ENCODE assay signal across 27 cellular contexts in genomic region chr1:4584471-4584870, GRCh38.
"Had no signal": no experiment of that assay in that cellular context is flagged by ENCODE, and none has a peak within 500 bp of the region (broad histone marks: within the 10 kb centered on the region; RNA-seq: fewer than 3 reads in every experiment).

No MANE protein-coding gene starts in this region.

- ATAC-seq: body of pancreas, PC-3, SK-N-SH treated with all-trans-retinoic acid at 6 μM for 48 hours had no signal

- FAIRE-seq: bronchial epithelial cell, RCC 7860 had no signal

- H3K4me3 Mint-ChIP-seq: activated CD4-positive, alpha-beta memory T cell treated with anti-CD3 and anti-CD28 coated beads, Interleukin-2, amount 10 ng/mL, durations not matched to agents 7 days and 5 days; activated CD4-positive, alpha-beta T cell treated with anti-CD3 and anti-CD28 coated beads for 36 hours; activated naive CD4-positive, alpha-beta T cell treated with anti-CD3 and anti-CD28 coated beads, Interleukin-2, amount 10 ng/mL, durations not matched to agents 7 days and 5 days; activated naive CD8-positive, alpha-beta T cell treated with anti-CD3 and anti-CD28 coated beads, Interleukin-2, amount 10 ng/mL, durations not matched to agents 7 days and 5 days; activated T-cell treated with anti-CD3 and anti-CD28 coated beads, Interleukin-2, amount 50 U/mL, for 72 hours; T-helper 2 cell treated with Interferon-gamma antibody and Interleukin-4, amounts not matched to agents 5 μg/mL and 100 μg/mL, for 36 hours had no signal

- H3K36me3 ChIP-seq: adrenal gland, SJSA1, WERI-Rb-1 had no signal

- H3K36me3 Mint-ChIP-seq: activated naive CD4-positive, alpha-beta T cell treated with anti-CD3 and anti-CD28 coated beads, Interleukin-2, amount 10 ng/mL, durations not matched to agents 7 days and 5 days; activated naive CD8-positive, alpha-beta T cell treated with anti-CD3 and anti-CD28 coated beads, Interleukin-2, amount 10 ng/mL, durations not matched to agents 7 days and 5 days had no signal

- H3K4me1 ChIP-seq: adrenal gland, body of pancreas, SJSA1 had no signal

- H3K9me3 ChIP-seq: adrenal gland, body of pancreas had no signal

- H3K27ac Mint-ChIP-seq: activated CD4-positive, alpha-beta memory T cell treated with anti-CD3 and anti-CD28 coated beads, Interleukin-2, amount 10 ng/mL, durations not matched to agents 7 days and 5 days; activated CD4-positive, alpha-beta T cell treated with anti-CD3 and anti-CD28 coated beads for 36 hours; activated naive CD4-positive, alpha-beta T cell treated with anti-CD3 and anti-CD28 coated beads, Interleukin-2, amount 10 ng/mL, durations not matched to agents 7 days and 5 days; activated naive CD8-positive, alpha-beta T cell treated with anti-CD3 and anti-CD28 coated beads, Interleukin-2, amount 10 ng/mL, durations not matched to agents 7 days and 5 days; activated T-cell treated with anti-CD3 and anti-CD28 coated beads, Interleukin-2, amount 50 U/mL, for 72 hours; activated T-helper 2 cell treated with anti-CD3 and anti-CD28 coated beads, Interferon-gamma antibody, Interleukin-2, Interleukin-4, amounts not matched to agents 10 μg/mL and 5 μg/mL and 100 μg/mL, durations not matched to agents 14 hours and 24 hours and 36 hours; T-helper 2 cell treated with Interferon-gamma antibody and Interleukin-4, amounts not matched to agents 5 μg/mL and 100 μg/mL, for 36 hours had no signal

- H3K9me3 Mint-ChIP-seq: activated CD4-positive, alpha-beta memory T cell treated with anti-CD3 and anti-CD28 coated beads, Interleukin-2, amount 10 ng/mL, durations not matched to agents 7 days and 5 days; activated naive CD4-positive, alpha-beta T cell treated with anti-CD3 and anti-CD28 coated beads, Interleukin-2, amount 10 ng/mL, durations not matched to agents 7 days and 5 days; activated naive CD8-positive, alpha-beta T cell treated with anti-CD3 and anti-CD28 coated beads, Interleukin-2, amount 10 ng/mL, durations not matched to agents 7 days and 5 days; activated T-cell treated with anti-CD3 and anti-CD28 coated beads, Interleukin-2, amount 50 U/mL, for 72 hours; activated T-helper 2 cell treated with anti-CD3 and anti-CD28 coated beads, Interferon-gamma antibody, Interleukin-2, Interleukin-4, amounts not matched to agents 10 μg/mL and 5 μg/mL and 100 μg/mL, durations not matched to agents 14 hours and 24 hours and 36 hours; T-helper 2 cell treated with Interferon-gamma antibody and Interleukin-4, amounts not matched to agents 5 μg/mL and 100 μg/mL, for 36 hours had no signal

- H3K27ac ChIP-seq: adrenal gland, body of pancreas, SJSA1, WERI-Rb-1 had no signal

- H3K4me1 Mint-ChIP-seq: activated CD4-positive, alpha-beta memory T cell treated with anti-CD3 and anti-CD28 coated beads, Interleukin-2, amount 10 ng/mL, durations not matched to agents 7 days and 5 days; activated CD4-positive, alpha-beta T cell treated with anti-CD3 and anti-CD28 coated beads for 36 hours; activated naive CD4-positive, alpha-beta T cell treated with anti-CD3 and anti-CD28 coated beads, Interleukin-2, amount 10 ng/mL, durations not matched to agents 7 days and 5 days; activated naive CD8-positive, alpha-beta T cell treated with anti-CD3 and anti-CD28 coated beads, Interleukin-2, amount 10 ng/mL, durations not matched to agents 7 days and 5 days had no signal

- DNase-seq: aorta; central memory CD4-positive, alpha-beta T cell; NCI-H1092; NCI-H1417 treated with DMSO at 0.1 percent for 48 hours; NCI-H1694 treated with DMSO at 0.1 percent for 48 hours; NCI-H2029 treated with DMSO at 0.1 percent for 48 hours; NCI-H345; NCI-H510A; NCI-H748 treated with DMSO at 0.1 percent for 48 hours; NK-92 treated with Interleukin-12 subunit alpha and Interleukin-12 subunit beta, amount 100 ng/mL, for 24 hours; SHP77; SW 1271 had no signal

- H3K27me3 ChIP-seq: body of pancreas, SJSA1 had no signal

- H3K4me3 ChIP-seq: adrenal gland, body of pancreas, SJSA1 had no signal
